ENCODE assay signal across 11 cellular contexts in the genomic region with DNA sequence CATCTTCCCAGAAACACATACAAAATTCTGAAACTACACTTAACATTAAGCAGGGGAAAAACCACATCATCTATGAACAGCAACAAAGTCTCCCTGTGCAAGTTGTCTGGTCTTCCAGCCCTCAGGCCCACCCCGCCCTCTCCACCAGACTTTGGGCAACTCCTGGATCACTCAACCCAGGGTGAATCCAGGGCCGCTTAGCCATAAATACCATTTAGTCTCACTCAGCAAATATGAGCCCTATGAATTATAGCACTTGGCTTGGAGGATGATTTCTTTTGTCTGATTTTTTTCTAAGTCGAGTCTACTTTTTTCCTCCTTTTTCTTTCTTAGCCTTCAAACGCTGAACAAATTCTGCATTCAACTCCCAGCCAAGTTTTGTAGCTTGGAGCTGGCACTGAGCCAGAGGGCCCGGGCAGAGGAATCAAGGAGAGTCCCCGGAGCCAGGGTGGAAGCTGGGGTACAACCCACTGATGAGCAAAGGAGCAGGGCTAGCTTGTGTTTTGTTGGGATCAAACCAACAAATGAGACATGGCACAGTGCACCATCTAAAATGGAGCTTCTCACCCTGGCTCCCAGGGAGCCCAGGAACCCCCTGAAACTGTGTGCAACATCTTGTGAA. TPM values are rescaled to one million over a fixed set of nuclear protein-coding genes. Genes with fewer than 3 reads are reported as not detected.
A peak's percentile ranks its signal among the peaks of the same experiment; 100 is the strongest.
DNase-seq lines count a peak whose midpoint lies in the region; ATAC-seq and TF ChIP-seq lines count a peak whose summit lies in the region.
"Had no signal": no experiment of that assay in that cellular context is flagged by ENCODE, and none has a peak within 500 bp of the region (broad histone marks: within the 10 kb centered on the region; RNA-seq: fewer than 3 reads in every experiment).

No MANE protein-coding gene starts in this region.

- H3K4me1 ChIP-seq in left ventricle myocardium inferior (peaks cover 24% of the 10 kb centered on the region), uterus (no peaks in the 10 kb centered on the region)

- H3K36me3 ChIP-seq in left ventricle myocardium inferior (no peaks in the 10 kb centered on the region), uterus (no peaks in the 10 kb centered on the region)

- H3K9me3 ChIP-seq in left ventricle myocardium inferior (replicated peaks) (peaks cover 4% of the 10 kb centered on the region), uterus (no peaks in the 10 kb centered on the region)

- ATAC-seq in left ventricle myocardium superior (no peak), GM19463 (IDR thresholded peaks at IDR 0.05; ENCODE audit: unreplicated experiment) (no peak), HG03439 (IDR thresholded peaks at IDR 0.05; ENCODE audit: unreplicated experiment) (no peak)
- ATAC-seq: T-helper 17 cell had no signal

- DNase-seq in left ventricle myocardium superior: peak; percentile 53
- no peak for DNase-seq in left ventricle myocardium inferior
- peak; percentile 9 to 30 for DNase-seq in cardiac fibroblast (ENCODE audit: low read depth in 2 of 2)
- DNase-seq in mesenteric fat pad (ENCODE audit: low spot score): peak; percentile 62
- DNase-seq in uterus: peak; percentile 64 to 72
- no peak for DNase-seq in T-helper 2 cell
- DNase-seq: activated naive CD8-positive, alpha-beta T cell treated with anti-CD3 and anti-CD28 coated beads for 36 hours; NCI-H1694 treated with DMSO at 0.1 percent for 48 hours; T-helper 17 cell had no signal

- H3K4me3 ChIP-seq in left ventricle myocardium inferior: no peak overlapping the region
- H3K4me3 ChIP-seq in cardiac fibroblast (replicated peaks in 1 of 2; ENCODE audit: low read depth in 2 of 2, low read length in 2 of 2): no peak overlapping the region
- H3K4me3 ChIP-seq in uterus: no peak overlapping the region

- no peak for TF ChIP-seq POLR2A in uterus (IDR thresholded peaks at IDR 0.05)

- H3K27ac ChIP-seq in left ventricle myocardium inferior (replicated peaks) (no peak overlapping the region), uterus (peak overlapping the region; percentile 42 to 62)

- TF ChIP-seq CTCF in left ventricle myocardium inferior (IDR thresholded peaks at IDR 0.05; ENCODE audit: borderline replicate concordance) (no peak), cardiac fibroblast (IDR thresholded peaks at IDR 0.05; ENCODE audit: low read depth, low read length) (no peak), uterus (IDR thresholded peaks at IDR 0.05) (no peak)

- intact Hi-C loops in left ventricle myocardium superior (cut with micrococcal nuclease): no loop called here
- intact Hi-C loops in left ventricle myocardium inferior (cut with micrococcal nuclease): no loop called here
- intact Hi-C loops in uterus (cut with DNase I; ENCODE audit: low total_unique reads): no loop called here

- H3K27me3 ChIP-seq in left ventricle myocardium inferior (ENCODE audit: low read depth): no peaks in the 10 kb centered on the region
- no peaks in the 10 kb centered on the region for H3K27me3 ChIP-seq in uterus

RNA-seq across cellular contexts. Expression of gene SERTAD2, which starts 48.7 kb away (rescaled TPM):
- total RNA-seq in left ventricle myocardium superior (14.6 TPM), left ventricle myocardium inferior (14.5 TPM), mesenteric fat pad (19.7 TPM), uterus (10 to 100 TPM in 2 of 4 donors, 1 to 10 TPM in 2; 1.8 to 29.5 (median 8.9) TPM)

Comparison
In these comparisons a context has a peak if more than half of its experiments do, and no peak if none do; other contexts are left out.
1. DNase-seq: peak in left ventricle myocardium superior (single experiment), cardiac fibroblast (2 of 2), mesenteric fat pad (single experiment) and uterus (2 of 2); none in left ventricle myocardium inferior (single experiment) and T-helper 2 cell (0 of 5).